ENCODE assay signal across 1 cellular context in the genomic region with DNA sequence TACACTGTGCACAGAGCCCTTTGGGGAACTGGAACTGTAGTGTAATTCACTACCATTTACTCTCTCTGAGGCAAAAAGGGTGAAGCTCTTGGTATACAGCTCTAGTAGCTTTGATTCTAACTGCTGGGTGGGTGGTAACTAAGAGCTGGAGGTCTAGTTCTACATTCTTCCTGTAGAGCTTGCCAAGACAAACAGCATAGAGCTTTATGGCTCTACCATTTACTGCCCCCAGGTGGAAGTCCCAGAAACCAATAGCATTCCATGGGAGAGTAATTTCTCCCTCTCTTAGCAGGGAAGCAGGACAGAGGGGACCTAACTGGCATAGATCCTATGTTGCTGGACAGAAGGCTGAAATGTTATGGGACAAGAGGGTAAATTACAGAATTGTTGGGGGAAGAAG.
TF ChIP-seq lines count a peak whose summit lies in the region.

No MANE protein-coding gene starts in this region.

TF ChIP-seq in GM23338, 12 proteins besides CTCF, POLR2A, EP300 and RAD21 (continued from another document):
- TF ChIP-seq, protein P1, sequence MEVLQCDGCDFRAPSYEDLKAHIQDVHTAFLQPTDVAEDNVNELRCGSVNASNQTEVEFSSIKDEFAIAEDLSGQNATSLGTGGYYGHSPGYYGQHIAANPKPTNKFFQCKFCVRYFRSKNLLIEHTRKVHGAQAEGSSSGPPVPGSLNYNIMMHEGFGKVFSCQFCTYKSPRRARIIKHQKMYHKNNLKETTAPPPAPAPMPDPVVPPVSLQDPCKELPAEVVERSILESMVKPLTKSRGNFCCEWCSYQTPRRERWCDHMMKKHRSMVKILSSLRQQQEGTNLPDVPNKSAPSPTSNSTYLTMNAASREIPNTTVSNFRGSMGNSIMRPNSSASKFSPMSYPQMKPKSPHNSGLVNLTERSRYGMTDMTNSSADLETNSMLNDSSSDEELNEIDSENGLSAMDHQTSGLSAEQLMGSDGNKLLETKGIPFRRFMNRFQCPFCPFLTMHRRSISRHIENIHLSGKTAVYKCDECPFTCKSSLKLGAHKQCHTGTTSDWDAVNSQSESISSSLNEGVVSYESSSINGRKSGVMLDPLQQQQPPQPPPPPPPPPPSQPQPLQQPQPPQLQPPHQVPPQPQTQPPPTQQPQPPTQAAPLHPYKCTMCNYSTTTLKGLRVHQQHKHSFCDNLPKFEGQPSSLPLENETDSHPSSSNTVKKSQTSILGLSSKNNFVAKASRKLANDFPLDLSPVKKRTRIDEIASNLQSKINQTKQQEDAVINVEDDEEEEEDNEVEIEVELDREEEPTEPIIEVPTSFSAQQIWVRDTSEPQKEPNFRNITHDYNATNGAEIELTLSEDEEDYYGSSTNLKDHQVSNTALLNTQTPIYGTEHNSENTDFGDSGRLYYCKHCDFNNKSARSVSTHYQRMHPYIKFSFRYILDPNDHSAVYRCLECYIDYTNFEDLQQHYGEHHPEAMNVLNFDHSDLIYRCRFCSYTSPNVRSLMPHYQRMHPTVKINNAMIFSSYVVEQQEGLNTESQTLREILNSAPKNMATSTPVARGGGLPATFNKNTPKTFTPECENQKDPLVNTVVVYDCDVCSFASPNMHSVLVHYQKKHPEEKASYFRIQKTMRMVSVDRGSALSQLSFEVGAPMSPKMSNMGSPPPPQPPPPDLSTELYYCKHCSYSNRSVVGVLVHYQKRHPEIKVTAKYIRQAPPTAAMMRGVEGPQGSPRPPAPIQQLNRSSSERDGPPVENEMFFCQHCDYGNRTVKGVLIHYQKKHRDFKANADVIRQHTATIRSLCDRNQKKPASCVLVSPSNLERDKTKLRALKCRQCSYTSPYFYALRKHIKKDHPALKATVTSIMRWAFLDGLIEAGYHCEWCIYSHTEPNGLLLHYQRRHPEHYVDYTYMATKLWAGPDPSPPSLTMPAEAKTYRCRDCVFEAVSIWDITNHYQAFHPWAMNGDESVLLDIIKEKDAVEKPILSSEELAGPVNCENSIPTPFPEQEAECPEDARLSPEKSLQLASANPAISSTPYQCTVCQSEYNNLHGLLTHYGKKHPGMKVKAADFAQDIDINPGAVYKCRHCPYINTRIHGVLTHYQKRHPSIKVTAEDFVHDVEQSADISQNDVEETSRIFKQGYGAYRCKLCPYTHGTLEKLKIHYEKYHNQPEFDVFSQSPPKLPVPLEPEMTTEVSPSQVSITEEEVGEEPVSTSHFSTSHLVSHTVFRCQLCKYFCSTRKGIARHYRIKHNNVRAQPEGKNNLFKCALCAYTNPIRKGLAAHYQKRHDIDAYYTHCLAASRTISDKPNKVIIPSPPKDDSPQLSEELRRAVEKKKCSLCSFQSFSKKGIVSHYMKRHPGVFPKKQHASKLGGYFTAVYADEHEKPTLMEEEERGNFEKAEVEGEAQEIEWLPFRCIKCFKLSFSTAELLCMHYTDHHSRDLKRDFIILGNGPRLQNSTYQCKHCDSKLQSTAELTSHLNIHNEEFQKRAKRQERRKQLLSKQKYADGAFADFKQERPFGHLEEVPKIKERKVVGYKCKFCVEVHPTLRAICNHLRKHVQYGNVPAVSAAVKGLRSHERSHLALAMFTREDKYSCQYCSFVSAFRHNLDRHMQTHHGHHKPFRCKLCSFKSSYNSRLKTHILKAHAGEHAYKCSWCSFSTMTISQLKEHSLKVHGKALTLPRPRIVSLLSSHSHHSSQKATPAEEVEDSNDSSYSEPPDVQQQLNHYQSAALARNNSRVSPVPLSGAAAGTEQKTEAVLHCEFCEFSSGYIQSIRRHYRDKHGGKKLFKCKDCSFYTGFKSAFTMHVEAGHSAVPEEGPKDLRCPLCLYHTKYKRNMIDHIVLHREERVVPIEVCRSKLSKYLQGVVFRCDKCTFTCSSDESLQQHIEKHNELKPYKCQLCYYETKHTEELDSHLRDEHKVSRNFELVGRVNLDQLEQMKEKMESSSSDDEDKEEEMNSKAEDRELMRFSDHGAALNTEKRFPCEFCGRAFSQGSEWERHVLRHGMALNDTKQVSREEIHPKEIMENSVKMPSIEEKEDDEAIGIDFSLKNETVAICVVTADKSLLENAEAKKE (CRISPR knock-in tag; IDR thresholded peaks at IDR 0.05): no peak
- no peak for TF ChIP-seq EZH2 (IDR thresholded peaks at IDR 0.05; ENCODE audit: low read depth, unreplicated experiment)
- no peak for TF ChIP-seq JUNB (IDR thresholded peaks at IDR 0.05; ENCODE audit: unreplicated experiment)
- TF ChIP-seq EZH2phosphoT487 (IDR thresholded peaks at IDR 0.05; ENCODE audit: unreplicated experiment): no peak
- TF ChIP-seq, protein P2, sequence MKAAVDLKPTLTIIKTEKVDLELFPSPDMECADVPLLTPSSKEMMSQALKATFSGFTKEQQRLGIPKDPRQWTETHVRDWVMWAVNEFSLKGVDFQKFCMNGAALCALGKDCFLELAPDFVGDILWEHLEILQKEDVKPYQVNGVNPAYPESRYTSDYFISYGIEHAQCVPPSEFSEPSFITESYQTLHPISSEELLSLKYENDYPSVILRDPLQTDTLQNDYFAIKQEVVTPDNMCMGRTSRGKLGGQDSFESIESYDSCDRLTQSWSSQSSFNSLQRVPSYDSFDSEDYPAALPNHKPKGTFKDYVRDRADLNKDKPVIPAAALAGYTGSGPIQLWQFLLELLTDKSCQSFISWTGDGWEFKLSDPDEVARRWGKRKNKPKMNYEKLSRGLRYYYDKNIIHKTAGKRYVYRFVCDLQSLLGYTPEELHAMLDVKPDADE (IDR thresholded peaks at IDR 0.05): no peak
- no peak for TF ChIP-seq POLR2AphosphoS5 (IDR thresholded peaks at IDR 0.05; ENCODE audit: low read depth)
- TF ChIP-seq, protein P3, sequence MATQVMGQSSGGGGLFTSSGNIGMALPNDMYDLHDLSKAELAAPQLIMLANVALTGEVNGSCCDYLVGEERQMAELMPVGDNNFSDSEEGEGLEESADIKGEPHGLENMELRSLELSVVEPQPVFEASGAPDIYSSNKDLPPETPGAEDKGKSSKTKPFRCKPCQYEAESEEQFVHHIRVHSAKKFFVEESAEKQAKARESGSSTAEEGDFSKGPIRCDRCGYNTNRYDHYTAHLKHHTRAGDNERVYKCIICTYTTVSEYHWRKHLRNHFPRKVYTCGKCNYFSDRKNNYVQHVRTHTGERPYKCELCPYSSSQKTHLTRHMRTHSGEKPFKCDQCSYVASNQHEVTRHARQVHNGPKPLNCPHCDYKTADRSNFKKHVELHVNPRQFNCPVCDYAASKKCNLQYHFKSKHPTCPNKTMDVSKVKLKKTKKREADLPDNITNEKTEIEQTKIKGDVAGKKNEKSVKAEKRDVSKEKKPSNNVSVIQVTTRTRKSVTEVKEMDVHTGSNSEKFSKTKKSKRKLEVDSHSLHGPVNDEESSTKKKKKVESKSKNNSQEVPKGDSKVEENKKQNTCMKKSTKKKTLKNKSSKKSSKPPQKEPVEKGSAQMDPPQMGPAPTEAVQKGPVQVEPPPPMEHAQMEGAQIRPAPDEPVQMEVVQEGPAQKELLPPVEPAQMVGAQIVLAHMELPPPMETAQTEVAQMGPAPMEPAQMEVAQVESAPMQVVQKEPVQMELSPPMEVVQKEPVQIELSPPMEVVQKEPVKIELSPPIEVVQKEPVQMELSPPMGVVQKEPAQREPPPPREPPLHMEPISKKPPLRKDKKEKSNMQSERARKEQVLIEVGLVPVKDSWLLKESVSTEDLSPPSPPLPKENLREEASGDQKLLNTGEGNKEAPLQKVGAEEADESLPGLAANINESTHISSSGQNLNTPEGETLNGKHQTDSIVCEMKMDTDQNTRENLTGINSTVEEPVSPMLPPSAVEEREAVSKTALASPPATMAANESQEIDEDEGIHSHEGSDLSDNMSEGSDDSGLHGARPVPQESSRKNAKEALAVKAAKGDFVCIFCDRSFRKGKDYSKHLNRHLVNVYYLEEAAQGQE (IDR thresholded peaks at IDR 0.05; ENCODE audit: unreplicated experiment): no peak
- TF ChIP-seq NANOG (IDR thresholded peaks at IDR 0.05; ENCODE audit: borderline replicate concordance): no peak
- no peak for TF ChIP-seq ZNF331 (CRISPR knock-in tag; IDR thresholded peaks at IDR 0.05; ENCODE audit: low read depth)
- no peak for TF ChIP-seq CREB1 (CRISPR knock-in tag; IDR thresholded peaks at IDR 0.05; ENCODE audit: low read depth)
- TF ChIP-seq STAT1 (IDR thresholded peaks at IDR 0.05; ENCODE audit: unreplicated experiment): no peak
